In genomic region chr11:46371994-46372393, GRCh38 we compare ENCODE assay signal across 27 cellular contexts. TPM values are rescaled to one million over a fixed set of nuclear protein-coding genes. Genes with fewer than 3 reads are reported as not detected.
"Had no signal": no experiment of that assay in that cellular context is flagged by ENCODE, and none has a peak within 500 bp of the region (broad histone marks: within the 10 kb centered on the region; RNA-seq: fewer than 3 reads in every experiment).

No MANE protein-coding gene starts in this region.

- H3K4me3 ChIP-seq: left lung, lower lobe of right lung, pancreas, prostate gland, skin epidermis, suprapubic skin, thoracic aorta, tibial artery, upper lobe of right lung had no signal

- DNase-seq: hypothalamus; immature natural killer cell; kidney; left colon; lower lobe of right lung; mammary epithelial cell; mesenchymal stem cell; naive thymus-derived CD8-positive, alpha-beta T cell; nucleus accumbens; posterior cingulate gyrus; retina; stimulated activated CD4-positive, alpha-beta T cell treated with anti-CD3 and anti-CD28 coated beads, Interleukin-12 subunit alpha, Interleukin-12 subunit beta, amount 100 ng/mL, for 4 hours; stimulated activated CD4-positive, alpha-beta T cell treated with anti-CD3 and anti-CD28 coated beads, Interleukin-15, amount 100 ng/mL, for 24 hours; stimulated activated CD4-positive, alpha-beta T cell treated with anti-CD3 and anti-CD28 coated beads, Interleukin-2, amount 100 ng/mL, for 24 hours; stimulated activated CD4-positive, alpha-beta T cell treated with anti-CD3 and anti-CD28 coated beads, Interleukin-4, amount 100 ng/mL, for 1 hour; stimulated activated naive CD4-positive, alpha-beta T cell; tibial artery; trophoblast cell; upper lobe of right lung had no signal

- H3K4me1 ChIP-seq: pancreas, prostate gland had no signal

- H3K9me3 ChIP-seq: left lung, lower lobe of right lung, pancreas, prostate gland, suprapubic skin, thoracic aorta, tibial artery, upper lobe of right lung had no signal

- H3K27ac ChIP-seq: left lung, lower lobe of right lung, pancreas, prostate gland, skin epidermis, suprapubic skin, thoracic aorta, tibial artery, upper lobe of right lung had no signal

- H3K27me3 ChIP-seq: left lung, pancreas, suprapubic skin, tibial artery, upper lobe of right lung had no signal

RNA-seq across cellular contexts. Expression of gene CHRM4, which starts 19.6 kb away (rescaled TPM):
- total RNA-seq: left lung, lower lobe of right lung, mucosa of gallbladder, sciatic nerve had no signal
